ENCODE assay signal across 8 cellular contexts in genomic region chr5:5523066-5523505, GRCh38.
DNase-seq lines count a peak whose midpoint lies in the region; ATAC-seq and TF ChIP-seq lines count a peak whose summit lies in the region.

No MANE protein-coding gene starts in this region.

- H3K27me3 Mint-ChIP-seq in activated CD4-positive, alpha-beta T cell treated with anti-CD3 and anti-CD28 coated beads, Interleukin-2, amount 10 ng/mL, durations not matched to agents 7 days and 5 days, result no peaks in the 10 kb centered on the region

- ATAC-seq in GM19395 (IDR thresholded peaks at IDR 0.05; ENCODE audit: unreplicated experiment) (peak; percentile 98), HG03175 (IDR thresholded peaks at IDR 0.05; ENCODE audit: unreplicated experiment) (peak; percentile 98), psoas muscle (no peak)

- H3K14ac ChIP-seq in neuronal stem cell (ENCODE audit: low read length), result no peak overlapping the region

- H4K91ac ChIP-seq in neuronal stem cell (ENCODE audit: low read depth, low read length, poor library complexity), result no peak overlapping the region

- peaks cover 32% of the 10 kb centered on the region for H3K4me1 Mint-ChIP-seq in activated CD4-positive, alpha-beta T cell treated with anti-CD3 and anti-CD28 coated beads, Interleukin-2, amount 10 ng/mL, durations not matched to agents 7 days and 5 days

- H3K9ac ChIP-seq in neuronal stem cell (ENCODE audit: low read depth, low read length, poor library complexity), result no peak overlapping the region

- no peaks in the 10 kb centered on the region for H3K79me1 ChIP-seq in neuronal stem cell (ENCODE audit: low read depth, low read length)

- TF ChIP-seq POLR2A in prostate gland (IDR thresholded peaks at IDR 0.05), result no peak

- H3K27ac Mint-ChIP-seq in activated CD4-positive, alpha-beta T cell treated with anti-CD3 and anti-CD28 coated beads, Interleukin-2, amount 10 ng/mL, durations not matched to agents 7 days and 5 days, result peak overlapping the region; percentile 85

- H3K4me3 Mint-ChIP-seq in activated CD4-positive, alpha-beta T cell treated with anti-CD3 and anti-CD28 coated beads, Interleukin-2, amount 10 ng/mL, durations not matched to agents 7 days and 5 days, result peak overlapping the region; percentile 21

- H3K9me3 ChIP-seq in neuronal stem cell (replicated peaks in 1 of 2; ENCODE audit: control insufficient read depth in 2 of 2, insufficient read depth in 1 of 2, low read depth in 1 of 2, low read length in 2 of 2) (peaks cover 0 to 2% of the 10 kb centered on the region in 2 donors), prostate gland (no peaks in the 10 kb centered on the region), psoas muscle (no peaks in the 10 kb centered on the region)

- H2BK5ac ChIP-seq in neuronal stem cell (ENCODE audit: low read length), result no peak overlapping the region

- WGBS in neuronal stem cell (ENCODE audit: extremely low coverage in 2 of 2, insufficient read length in 2 of 2, insufficient replicate concordance in 1 of 2), 2 donors, result no CpG with 5 or more reads among the region's 6 CpGs
- 79% methylated on average over 6 of the region's 6 CpGs for WGBS in prostate gland
- WGBS in psoas muscle, 3 donors, result 88 to 92% (median 88%) methylated on average over 6 of the region's 6 CpGs

- no peak overlapping the region for H2BK15ac ChIP-seq in neuronal stem cell (ENCODE audit: low read length)

- no peak overlapping the region for H3K4me2 ChIP-seq in neuronal stem cell (ENCODE audit: insufficient read depth, low read length, poor library complexity, severe bottlenecking)

- H3K27me3 ChIP-seq in neuronal stem cell (ENCODE audit: control insufficient read depth in 3 of 3, insufficient read depth in 3 of 3, low read depth in 1 of 3, low read length in 3 of 3), result peaks cover 0 to 2% (median 0%) of the 10 kb centered on the region in 3 experiments
- no peaks in the 10 kb centered on the region for H3K27me3 ChIP-seq in prostate gland (replicated peaks; ENCODE audit: insufficient read depth)
- H3K27me3 ChIP-seq in psoas muscle (ENCODE audit: insufficient read depth in 3 of 3, low read length in 2 of 3), result no peaks in the 10 kb centered on the region

- no peak overlapping the region for H3K18ac ChIP-seq in neuronal stem cell (ENCODE audit: low read length)

- peak; percentile 10 for DNase-seq in DMS53 treated with DMSO at 0.1 percent for 48 hours (lab: John Stamatoyannopoulos, UW; ENCODE audit: unreplicated experiment)
- DNase-seq in activated CD4-positive, alpha-beta T cell treated with anti-CD3 and anti-CD28 coated beads, Interleukin-2, amount 10 ng/mL, durations not matched to agents 7 days and 5 days, result peak; percentile 63
- no peak for DNase-seq in neuronal stem cell (ENCODE audit: low spot score)
- no peak for DNase-seq in prostate gland (ENCODE audit: low spot score)
- DNase-seq in anterior cingulate cortex (lab: John Stamatoyannopoulos, UW), result no peak
- no peak for DNase-seq in psoas muscle

- no peaks in the 10 kb centered on the region for H3K4me1 ChIP-seq in neuronal stem cell (ENCODE audit: control insufficient read depth in 2 of 2, insufficient read depth in 1 of 2, low read depth in 1 of 2, low read length in 2 of 2)
- H3K4me1 ChIP-seq in prostate gland (replicated peaks), result no peaks in the 10 kb centered on the region
- H3K4me1 ChIP-seq in psoas muscle, result no peaks in the 10 kb centered on the region

- no peak overlapping the region for H3K4me3 ChIP-seq in neuronal stem cell (ENCODE audit: low read length in 2 of 2)
- no peak overlapping the region for H3K4me3 ChIP-seq in prostate gland
- H3K4me3 ChIP-seq in psoas muscle, result no peak overlapping the region

- H3K9me3 Mint-ChIP-seq in activated CD4-positive, alpha-beta T cell treated with anti-CD3 and anti-CD28 coated beads, Interleukin-2, amount 10 ng/mL, durations not matched to agents 7 days and 5 days, result peaks cover 23% of the 10 kb centered on the region

- H3K27ac ChIP-seq in neuronal stem cell (replicated peaks; ENCODE audit: low read length), result no peak overlapping the region
- H3K27ac ChIP-seq in prostate gland, result no peak overlapping the region
- no peak overlapping the region for H3K27ac ChIP-seq in psoas muscle

- H3K4ac ChIP-seq in neuronal stem cell (ENCODE audit: low read length), result no peak overlapping the region

- H2AFZ ChIP-seq in neuronal stem cell (ENCODE audit: low read length), result peak overlapping the region; percentile 74

- intact Hi-C loops in prostate gland (cut with DNase I) (no loop called here), psoas muscle (cut with DNase I) (no loop called here)

- no peak overlapping the region for H4K8ac ChIP-seq in neuronal stem cell (ENCODE audit: low read depth, low read length)

- CTCF ChIA-PET in activated CD4-positive, alpha-beta T cell treated with anti-CD3 and anti-CD28 coated beads, Interleukin-2, amount 10 ng/mL, durations not matched to agents 7 days and 5 days (lab: Charles Lee), result no interaction called here

- POLR2A ChIA-PET in activated CD4-positive, alpha-beta T cell treated with anti-CD3 and anti-CD28 coated beads, Interleukin-2, amount 10 ng/mL, durations not matched to agents 7 days and 5 days (lab: Charles Lee), result interaction anchor here (0.5 kb wide), 1 partner anchor 313 kb away, joined by 11 read pairs; no protein-coding TSS in a partner anchor

- no peak overlapping the region for H2BK120ac ChIP-seq in neuronal stem cell (ENCODE audit: low read depth, low read length)

- no peak overlapping the region for H2BK12ac ChIP-seq in neuronal stem cell (ENCODE audit: low read length)

- no peak overlapping the region for H3K23ac ChIP-seq in neuronal stem cell (ENCODE audit: low read depth, low read length, poor library complexity)

- TF ChIP-seq CTCF in prostate gland (IDR thresholded peaks at IDR 0.05) (no peak), psoas muscle (IDR thresholded peaks at IDR 0.05) (no peak)

- H3K36me3 ChIP-seq in neuronal stem cell (replicated peaks in 1 of 2; ENCODE audit: control insufficient read depth in 2 of 2, insufficient read depth in 2 of 2, low read length in 2 of 2), result no peaks in the 10 kb centered on the region
- H3K36me3 ChIP-seq in prostate gland, result no peaks in the 10 kb centered on the region
- H3K36me3 ChIP-seq in psoas muscle (ENCODE audit: insufficient read depth in 1 of 2, low read depth in 1 of 2), result no peaks in the 10 kb centered on the region

- peaks cover 31% of the 10 kb centered on the region for H3K36me3 Mint-ChIP-seq in activated CD4-positive, alpha-beta T cell treated with anti-CD3 and anti-CD28 coated beads, Interleukin-2, amount 10 ng/mL, durations not matched to agents 7 days and 5 days (ENCODE audit: low read depth)

- no peak overlapping the region for H2AK5ac ChIP-seq in neuronal stem cell (ENCODE audit: low read depth, low read length)

Comparison
In these comparisons a context has a peak if more than half of its experiments do, and no peak if none do; other contexts are left out.
1. DNase-seq: peak in DMS53 treated with DMSO at 0.1 percent for 48 hours (single experiment) and activated CD4-positive, alpha-beta T cell treated with anti-CD3 and anti-CD28 coated beads, Interleukin-2, amount 10 ng/mL, durations not matched to agents 7 days and 5 days (single experiment); none in neuronal stem cell (single experiment), prostate gland (single experiment), anterior cingulate cortex (0 of 58) and psoas muscle (0 of 2).
2. ATAC-seq: peak in GM19395 (single experiment) and HG03175 (single experiment); none in psoas muscle (0 of 4).